Comparison of ENCODE assay signal across 27 cellular contexts in genomic region chr6:26627843-26628242, GRCh38.
"Had no signal": no experiment of that assay in that cellular context is flagged by ENCODE, and none has a peak within 500 bp of the region (broad histone marks: within the 10 kb centered on the region; RNA-seq: fewer than 3 reads in every experiment).

No MANE protein-coding gene starts in this region.

- FAIRE-seq: pancreas, small intestine had no signal

- H3K4me2 ChIP-seq: neural progenitor cell, smooth muscle cell had no signal

- H3K4me1 ChIP-seq: neural progenitor cell, pancreas, parathyroid adenoma, prostate gland, psoas muscle, right atrium auricular region, sigmoid colon, spleen had no signal

- ATAC-seq: naive thymus-derived CD4-positive, alpha-beta T cell; naive thymus-derived CD8-positive, alpha-beta T cell; natural killer cell; natural killer cell treated with Interleukin-12 subunit alpha and Interleukin-12 subunit beta and Interleukin-15 and Interleukin-18, amount 100 ng/mL, for 72 hours; pancreas; psoas muscle; right cardiac atrium; sciatic nerve had no signal

- H3K27me3 ChIP-seq: neural progenitor cell, neutrophil, ovary, pancreas, right atrium auricular region, sigmoid colon, spleen had no signal

- DNase-seq: naive thymus-derived CD4-positive, alpha-beta T cell; naive thymus-derived CD8-positive, alpha-beta T cell; natural killer cell; nephron progenitor cell; nucleus accumbens; occipital lobe; ovary; pancreas; psoas muscle; retina; right cardiac atrium; sigmoid colon; small intestine; spleen; stimulated activated CD4-positive, alpha-beta T cell treated with anti-CD3 and anti-CD28 coated beads, Interleukin-12 subunit alpha, Interleukin-12 subunit beta, amount 100 ng/mL, for 4 hours; stimulated activated CD4-positive, alpha-beta T cell treated with anti-CD3 and anti-CD28 coated beads, Interleukin-15, amount 100 ng/mL, for 24 hours; stimulated activated CD4-positive, alpha-beta T cell treated with anti-CD3 and anti-CD28 coated beads, Interleukin-1b, Interleukin-23, amount 100 ng/mL, for 48 hours; stimulated activated CD4-positive, alpha-beta T cell treated with anti-CD3 and anti-CD28 coated beads, Interleukin-2, amount 100 ng/mL, for 24 hours had no signal

- H3K27ac ChIP-seq: neural progenitor cell, neutrophil, ovary, pancreas, parathyroid adenoma, prostate gland, psoas muscle, right atrium auricular region, sigmoid colon, skin epidermis, spleen had no signal

- H3K79me2 ChIP-seq: parathyroid adenoma had no signal

- H3K4me3 ChIP-seq: neural progenitor cell, ovary, pancreas, prostate gland, psoas muscle, right atrium auricular region, sigmoid colon, skin epidermis, smooth muscle cell, spleen had no signal

- H3K9me3 ChIP-seq: neutrophil, ovary, pancreas, prostate gland had no signal

- H2AFZ ChIP-seq: neural progenitor cell, parathyroid adenoma had no signal

- H3K36me3 ChIP-seq: neural progenitor cell, neutrophil, ovary, pancreas, prostate gland, right atrium auricular region, sigmoid colon, spleen had no signal

- H3K9ac ChIP-seq: neural progenitor cell, parathyroid adenoma had no signal
